15 cellular contexts compared by ENCODE assay signal in the genomic region with DNA sequence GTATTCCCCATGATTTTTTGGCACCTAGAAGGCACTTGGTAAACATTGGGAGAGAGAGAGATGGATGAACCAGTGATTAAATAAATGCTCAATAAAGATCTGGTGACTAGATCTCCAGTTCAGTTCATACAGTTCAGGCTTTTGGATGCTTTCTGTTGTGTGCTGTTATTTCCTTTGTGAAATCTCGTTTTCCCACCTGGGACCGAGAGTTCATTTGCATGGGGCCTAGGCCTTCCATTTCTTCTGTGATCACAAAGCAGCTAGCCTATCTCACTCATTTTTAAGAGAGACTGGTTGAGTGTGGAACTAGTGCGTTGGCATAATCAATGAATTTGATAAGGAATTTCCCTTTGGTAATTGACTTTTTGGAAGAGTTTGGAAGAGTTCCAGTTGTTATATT.
A peak's percentile ranks its signal among the peaks of the same experiment; 100 is the strongest.
DNase-seq lines count a peak whose midpoint lies in the region; ATAC-seq, FAIRE-seq and TF ChIP-seq lines count a peak whose summit lies in the region.
"Had no signal": no experiment of that assay in that cellular context is flagged by ENCODE, and none has a peak within 500 bp of the region (broad histone marks: within the 10 kb centered on the region; RNA-seq: fewer than 3 reads in every experiment).

No MANE protein-coding gene starts in this region.

- no peak overlapping the region for H3K4me3 Mint-ChIP-seq in endothelial cell (ENCODE audit: unreplicated experiment)
- H3K4me3 Mint-ChIP-seq: activated CD4-positive, alpha-beta memory T cell treated with anti-CD3 and anti-CD28 coated beads, Interleukin-2, amount 10 ng/mL, durations not matched to agents 7 days and 5 days; T-helper 2 cell treated with Interferon-gamma antibody and Interleukin-4, amounts not matched to agents 5 μg/mL and 100 μg/mL, for 36 hours had no signal

- no peaks in the 10 kb centered on the region for H3K27me3 ChIP-seq in left lung
- H3K27me3 ChIP-seq: hepatocyte, pancreas had no signal

- H3K27ac ChIP-seq in left lung = no peak overlapping the region
- H3K27ac ChIP-seq: hepatocyte, pancreas had no signal

- H3K27me3 Mint-ChIP-seq in endothelial cell (ENCODE audit: unreplicated experiment) = no peaks in the 10 kb centered on the region
- H3K27me3 Mint-ChIP-seq: activated CD4-positive, alpha-beta memory T cell treated with anti-CD3 and anti-CD28 coated beads, Interleukin-2, amount 10 ng/mL, durations not matched to agents 7 days and 5 days had no signal

- no peaks in the 10 kb centered on the region for H3K36me3 Mint-ChIP-seq in endothelial cell (ENCODE audit: low read depth, unreplicated experiment)

- intact Hi-C loops in left lung (cut with DNase I) = no loop called here

- H3K9me3 ChIP-seq in left lung = no peaks in the 10 kb centered on the region
- H3K9me3 ChIP-seq: pancreas had no signal

- TF ChIP-seq CTCF in endothelial cell (IDR thresholded peaks at IDR 0.05; ENCODE audit: unreplicated experiment) = no peak
- TF ChIP-seq CTCF in left lung (IDR thresholded peaks at IDR 0.05) = no peak

- H3K36me3 ChIP-seq in left lung = no peaks in the 10 kb centered on the region
- H3K36me3 ChIP-seq: pancreas had no signal

- TF ChIP-seq POLR2A in GM12892 (IDR thresholded peaks at IDR 0.05; ENCODE audit: low read depth, low read length) = no peak

- peak; percentile 78 for FAIRE-seq in GM12892 (lab: Jason Lieb, UNC)
- FAIRE-seq: endothelial cell of umbilical vein, pancreas had no signal

- DNase-seq in GM12892 (ENCODE audit: insufficient read length) (peak; percentile 29), endothelial cell (ENCODE audit: low spot score) (no peak), left lung (no peak)
- DNase-seq in activated CD4-positive, alpha-beta T cell treated with anti-CD3 and anti-CD28 coated beads, Interleukin-2, amount 50 U/mL, for 4 hours = no peak
- DNase-seq: activated CD4-positive, alpha-beta memory T cell treated with anti-CD3 and anti-CD28 coated beads, Interleukin-2, amount 10 ng/mL, durations not matched to agents 7 days and 5 days; activated naive CD4-positive, alpha-beta T cell; NCI-H226; pancreas had no signal

- no peaks in the 10 kb centered on the region for H3K9me3 Mint-ChIP-seq in endothelial cell (ENCODE audit: unreplicated experiment)
- H3K9me3 Mint-ChIP-seq: activated CD4-positive, alpha-beta memory T cell treated with anti-CD3 and anti-CD28 coated beads, Interleukin-2, amount 10 ng/mL, durations not matched to agents 7 days and 5 days; T-helper 2 cell treated with Interferon-gamma antibody and Interleukin-4, amounts not matched to agents 5 μg/mL and 100 μg/mL, for 36 hours had no signal

- H3K27ac Mint-ChIP-seq in endothelial cell (ENCODE audit: unreplicated experiment) = no peak overlapping the region
- H3K27ac Mint-ChIP-seq: activated CD4-positive, alpha-beta memory T cell treated with anti-CD3 and anti-CD28 coated beads, Interleukin-2, amount 10 ng/mL, durations not matched to agents 7 days and 5 days; T-helper 2 cell treated with Interferon-gamma antibody and Interleukin-4, amounts not matched to agents 5 μg/mL and 100 μg/mL, for 36 hours had no signal

- H3K4me1 ChIP-seq in left lung = peaks cover 0 to 6% of the 10 kb centered on the region in 2 donors
- H3K4me1 ChIP-seq: pancreas had no signal

- ATAC-seq in GM19438 (IDR thresholded peaks at IDR 0.05; ENCODE audit: low read depth, unreplicated experiment) (peak; percentile 93), HG02763 (IDR thresholded peaks at IDR 0.05; ENCODE audit: unreplicated experiment) (peak; percentile 56), HG03442 (IDR thresholded peaks at IDR 0.05; ENCODE audit: unreplicated experiment) (peak; percentile 72), left lung (no peak), HG02840 (IDR thresholded peaks at IDR 0.05; ENCODE audit: low FRiP score, unreplicated experiment) (no peak)
- ATAC-seq: pancreas had no signal

- no peak overlapping the region for H3K4me3 ChIP-seq in left lung
- H3K4me3 ChIP-seq: hepatocyte, pancreas had no signal

- peaks cover 6% of the 10 kb centered on the region for H3K4me1 Mint-ChIP-seq in endothelial cell (ENCODE audit: unreplicated experiment)
- H3K4me1 Mint-ChIP-seq: activated CD4-positive, alpha-beta memory T cell treated with anti-CD3 and anti-CD28 coated beads, Interleukin-2, amount 10 ng/mL, durations not matched to agents 7 days and 5 days had no signal

Comparison
In these comparisons a context has a peak if more than half of its experiments do, and no peak if none do; other contexts are left out.
1. ATAC-seq: peak in GM19438 (single experiment), HG02763 (single experiment) and HG03442 (single experiment); none in left lung (single experiment) and HG02840 (single experiment).